8 cellular contexts compared by ENCODE assay signal in the genomic region with DNA sequence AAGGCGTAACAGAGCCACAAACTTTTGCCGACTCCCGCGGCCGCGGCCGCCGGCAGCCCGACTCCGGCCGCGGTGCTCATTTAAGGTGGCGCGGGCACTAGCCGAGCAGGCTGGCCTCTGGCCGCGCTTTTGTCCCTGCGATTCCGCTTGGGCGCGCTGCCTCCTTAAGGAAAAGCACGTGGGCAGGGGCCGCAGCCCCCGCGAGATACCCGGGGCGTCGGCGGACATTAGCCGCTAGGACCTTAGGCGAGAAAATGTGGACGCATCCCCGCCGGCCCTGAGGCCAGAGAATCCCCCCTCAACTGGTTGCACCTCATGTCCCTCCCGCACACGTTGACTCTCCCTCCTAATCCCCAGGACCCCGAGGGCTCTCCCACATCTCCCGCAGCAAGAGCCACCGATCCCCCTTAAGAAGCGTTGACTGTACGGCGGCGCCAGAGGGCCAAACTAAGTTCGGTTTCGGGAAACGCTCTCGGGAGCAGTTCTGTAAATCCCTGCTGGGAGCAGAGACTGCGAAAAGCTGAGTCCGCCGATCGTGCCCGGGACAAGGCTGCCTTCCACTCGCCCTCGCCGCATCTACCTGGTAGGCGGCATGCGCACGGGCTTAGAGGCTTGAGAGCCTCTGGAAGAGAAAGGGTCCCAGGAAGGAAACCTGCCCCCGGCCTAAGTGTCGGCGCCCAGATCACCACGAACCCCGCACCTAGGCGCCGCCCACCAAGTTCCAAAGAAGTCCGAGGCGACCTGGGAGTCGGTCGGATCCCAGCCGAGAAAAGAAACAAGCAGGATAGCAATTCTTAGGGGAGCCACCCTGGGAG. TPM values are rescaled to one million over a fixed set of nuclear protein-coding genes. Genes with fewer than 3 reads are reported as not detected.
DNase-seq lines count a peak whose midpoint lies in the region; ATAC-seq and TF ChIP-seq lines count a peak whose summit lies in the region.

No MANE protein-coding gene starts in this region.

- peaks cover 23% of the 10 kb centered on the region for H3K27me3 Mint-ChIP-seq in chondrocyte (ENCODE audit: low read depth)

- H3K4me1 Mint-ChIP-seq in chondrocyte (ENCODE audit: low read depth) = peaks cover 31% of the 10 kb centered on the region

- peak overlapping the region; percentile 94 for H3K27ac Mint-ChIP-seq in chondrocyte (ENCODE audit: unreplicated experiment)

- peak overlapping the region; percentile 88 for H3K4me3 Mint-ChIP-seq in chondrocyte (ENCODE audit: unreplicated experiment)

- TF ChIP-seq CTCF in GM12864 (IDR thresholded peaks at IDR 0.05; ENCODE audit: low read depth, low read length, missing control alignments) = no peak
- no peak for TF ChIP-seq CTCF in WI38 (IDR thresholded peaks at IDR 0.05; ENCODE audit: low read depth, low read length)
- peak; percentile 13 for TF ChIP-seq CTCF in chondrocyte (IDR thresholded peaks at IDR 0.05)

- peak overlapping the region in 20 of 21 experiments; percentile 44 to 92 (median 78) for H3K27ac ChIP-seq in skin epidermis

- H3K4me3 ChIP-seq in GM12864 (ENCODE audit: low read depth, low read length) (peak overlapping the region; percentile 61), WI38 (ENCODE audit: low read depth, low read length) (peak overlapping the region; percentile 84), skin epidermis (peak overlapping the region; percentile 61 to 93 (median 80))

- no peaks in the 10 kb centered on the region for H3K36me3 Mint-ChIP-seq in chondrocyte (ENCODE audit: low read depth)

- H3K9me3 Mint-ChIP-seq in chondrocyte (ENCODE audit: low read depth) = no peaks in the 10 kb centered on the region

- peak; percentile 42 for ATAC-seq in HG02885 (IDR thresholded peaks at IDR 0.05; ENCODE audit: poor library complexity, unreplicated experiment)
- ATAC-seq in HG02970 (IDR thresholded peaks at IDR 0.05; ENCODE audit: low FRiP score, unreplicated experiment) = no peak

- DNase-seq in GM12864 (ENCODE audit: low read depth) = peak; percentile 60
- DNase-seq in NCI-H2171 (lab: John Stamatoyannopoulos, UW) = peak; percentile 79
- DNase-seq in chondrocyte (ENCODE audit: low spot score) = peak; percentile 96
- DNase-seq in islet precursor cell = peak; percentile 96

RNA-seq across cellular contexts. Expression of a gene that starts 1.8 kb away (rescaled TPM):
- 10.5 to 12.0 TPM (median 11.6 TPM) in 3 replicates for total RNA-seq in chondrocyte
